In the genomic region with DNA sequence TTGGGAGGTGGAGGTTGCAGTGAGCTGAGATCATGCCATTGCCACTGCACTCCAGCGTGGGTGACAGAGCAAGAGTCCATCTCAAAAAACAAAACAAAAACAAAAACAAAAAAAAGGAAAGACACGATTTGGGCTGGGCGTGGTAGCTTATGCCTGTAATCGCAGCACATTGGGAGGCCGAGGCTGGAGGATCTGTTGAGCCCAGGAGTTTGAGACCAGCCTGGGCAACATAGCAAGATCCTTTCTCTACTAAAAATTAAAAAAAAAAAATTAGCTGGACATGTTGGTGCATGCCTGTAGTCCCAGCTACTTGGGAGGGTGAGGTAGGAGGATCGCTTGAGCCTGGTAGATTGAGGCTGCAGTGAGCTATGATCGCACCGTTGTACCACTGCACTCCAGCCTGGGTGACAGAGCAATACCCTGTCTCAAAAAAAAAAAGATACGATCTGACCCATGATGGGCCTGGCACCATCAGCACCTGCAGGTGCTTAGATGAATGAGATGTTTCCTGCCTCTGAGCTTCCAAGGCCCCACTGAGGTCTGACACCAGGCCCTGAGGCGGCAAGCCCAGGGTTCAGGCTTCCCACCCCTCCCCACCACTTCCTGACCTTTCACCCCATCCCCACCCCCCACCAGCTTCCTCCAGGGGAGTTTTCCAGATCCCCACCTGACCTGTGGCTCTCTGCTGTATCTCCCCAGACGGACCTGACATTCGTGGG, we compare ENCODE assay signal across 1 cellular context.
TF ChIP-seq lines count a peak whose summit lies in the region.

No MANE protein-coding gene starts in this region.

TF ChIP-seq in H1, 55 proteins besides CTCF, POLR2A, EP300 and RAD21:
- TF ChIP-seq, protein P1, sequence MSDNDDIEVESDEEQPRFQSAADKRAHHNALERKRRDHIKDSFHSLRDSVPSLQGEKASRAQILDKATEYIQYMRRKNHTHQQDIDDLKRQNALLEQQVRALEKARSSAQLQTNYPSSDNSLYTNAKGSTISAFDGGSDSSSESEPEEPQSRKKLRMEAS (IDR thresholded peaks at IDR 0.05): no peak
- TF ChIP-seq KDM5A (IDR thresholded peaks at IDR 0.05; ENCODE audit: low read length) (no peak), TCF12 (IDR thresholded peaks at IDR 0.05; ENCODE audit: low read depth, low read length) (no peak), CBX5 (IDR thresholded peaks at IDR 0.05; ENCODE audit: low read depth, low read length) (no peak), CEBPB (IDR thresholded peaks at IDR 0.05; ENCODE audit: low read depth, low read length) (no peak), KDM4A (IDR thresholded peaks at IDR 0.05; ENCODE audit: low read depth, low read length, severe bottlenecking) (no peak), ASH2L (IDR thresholded peaks at IDR 0.05; ENCODE audit: low read length) (no peak)
- TF ChIP-seq, protein P2, sequence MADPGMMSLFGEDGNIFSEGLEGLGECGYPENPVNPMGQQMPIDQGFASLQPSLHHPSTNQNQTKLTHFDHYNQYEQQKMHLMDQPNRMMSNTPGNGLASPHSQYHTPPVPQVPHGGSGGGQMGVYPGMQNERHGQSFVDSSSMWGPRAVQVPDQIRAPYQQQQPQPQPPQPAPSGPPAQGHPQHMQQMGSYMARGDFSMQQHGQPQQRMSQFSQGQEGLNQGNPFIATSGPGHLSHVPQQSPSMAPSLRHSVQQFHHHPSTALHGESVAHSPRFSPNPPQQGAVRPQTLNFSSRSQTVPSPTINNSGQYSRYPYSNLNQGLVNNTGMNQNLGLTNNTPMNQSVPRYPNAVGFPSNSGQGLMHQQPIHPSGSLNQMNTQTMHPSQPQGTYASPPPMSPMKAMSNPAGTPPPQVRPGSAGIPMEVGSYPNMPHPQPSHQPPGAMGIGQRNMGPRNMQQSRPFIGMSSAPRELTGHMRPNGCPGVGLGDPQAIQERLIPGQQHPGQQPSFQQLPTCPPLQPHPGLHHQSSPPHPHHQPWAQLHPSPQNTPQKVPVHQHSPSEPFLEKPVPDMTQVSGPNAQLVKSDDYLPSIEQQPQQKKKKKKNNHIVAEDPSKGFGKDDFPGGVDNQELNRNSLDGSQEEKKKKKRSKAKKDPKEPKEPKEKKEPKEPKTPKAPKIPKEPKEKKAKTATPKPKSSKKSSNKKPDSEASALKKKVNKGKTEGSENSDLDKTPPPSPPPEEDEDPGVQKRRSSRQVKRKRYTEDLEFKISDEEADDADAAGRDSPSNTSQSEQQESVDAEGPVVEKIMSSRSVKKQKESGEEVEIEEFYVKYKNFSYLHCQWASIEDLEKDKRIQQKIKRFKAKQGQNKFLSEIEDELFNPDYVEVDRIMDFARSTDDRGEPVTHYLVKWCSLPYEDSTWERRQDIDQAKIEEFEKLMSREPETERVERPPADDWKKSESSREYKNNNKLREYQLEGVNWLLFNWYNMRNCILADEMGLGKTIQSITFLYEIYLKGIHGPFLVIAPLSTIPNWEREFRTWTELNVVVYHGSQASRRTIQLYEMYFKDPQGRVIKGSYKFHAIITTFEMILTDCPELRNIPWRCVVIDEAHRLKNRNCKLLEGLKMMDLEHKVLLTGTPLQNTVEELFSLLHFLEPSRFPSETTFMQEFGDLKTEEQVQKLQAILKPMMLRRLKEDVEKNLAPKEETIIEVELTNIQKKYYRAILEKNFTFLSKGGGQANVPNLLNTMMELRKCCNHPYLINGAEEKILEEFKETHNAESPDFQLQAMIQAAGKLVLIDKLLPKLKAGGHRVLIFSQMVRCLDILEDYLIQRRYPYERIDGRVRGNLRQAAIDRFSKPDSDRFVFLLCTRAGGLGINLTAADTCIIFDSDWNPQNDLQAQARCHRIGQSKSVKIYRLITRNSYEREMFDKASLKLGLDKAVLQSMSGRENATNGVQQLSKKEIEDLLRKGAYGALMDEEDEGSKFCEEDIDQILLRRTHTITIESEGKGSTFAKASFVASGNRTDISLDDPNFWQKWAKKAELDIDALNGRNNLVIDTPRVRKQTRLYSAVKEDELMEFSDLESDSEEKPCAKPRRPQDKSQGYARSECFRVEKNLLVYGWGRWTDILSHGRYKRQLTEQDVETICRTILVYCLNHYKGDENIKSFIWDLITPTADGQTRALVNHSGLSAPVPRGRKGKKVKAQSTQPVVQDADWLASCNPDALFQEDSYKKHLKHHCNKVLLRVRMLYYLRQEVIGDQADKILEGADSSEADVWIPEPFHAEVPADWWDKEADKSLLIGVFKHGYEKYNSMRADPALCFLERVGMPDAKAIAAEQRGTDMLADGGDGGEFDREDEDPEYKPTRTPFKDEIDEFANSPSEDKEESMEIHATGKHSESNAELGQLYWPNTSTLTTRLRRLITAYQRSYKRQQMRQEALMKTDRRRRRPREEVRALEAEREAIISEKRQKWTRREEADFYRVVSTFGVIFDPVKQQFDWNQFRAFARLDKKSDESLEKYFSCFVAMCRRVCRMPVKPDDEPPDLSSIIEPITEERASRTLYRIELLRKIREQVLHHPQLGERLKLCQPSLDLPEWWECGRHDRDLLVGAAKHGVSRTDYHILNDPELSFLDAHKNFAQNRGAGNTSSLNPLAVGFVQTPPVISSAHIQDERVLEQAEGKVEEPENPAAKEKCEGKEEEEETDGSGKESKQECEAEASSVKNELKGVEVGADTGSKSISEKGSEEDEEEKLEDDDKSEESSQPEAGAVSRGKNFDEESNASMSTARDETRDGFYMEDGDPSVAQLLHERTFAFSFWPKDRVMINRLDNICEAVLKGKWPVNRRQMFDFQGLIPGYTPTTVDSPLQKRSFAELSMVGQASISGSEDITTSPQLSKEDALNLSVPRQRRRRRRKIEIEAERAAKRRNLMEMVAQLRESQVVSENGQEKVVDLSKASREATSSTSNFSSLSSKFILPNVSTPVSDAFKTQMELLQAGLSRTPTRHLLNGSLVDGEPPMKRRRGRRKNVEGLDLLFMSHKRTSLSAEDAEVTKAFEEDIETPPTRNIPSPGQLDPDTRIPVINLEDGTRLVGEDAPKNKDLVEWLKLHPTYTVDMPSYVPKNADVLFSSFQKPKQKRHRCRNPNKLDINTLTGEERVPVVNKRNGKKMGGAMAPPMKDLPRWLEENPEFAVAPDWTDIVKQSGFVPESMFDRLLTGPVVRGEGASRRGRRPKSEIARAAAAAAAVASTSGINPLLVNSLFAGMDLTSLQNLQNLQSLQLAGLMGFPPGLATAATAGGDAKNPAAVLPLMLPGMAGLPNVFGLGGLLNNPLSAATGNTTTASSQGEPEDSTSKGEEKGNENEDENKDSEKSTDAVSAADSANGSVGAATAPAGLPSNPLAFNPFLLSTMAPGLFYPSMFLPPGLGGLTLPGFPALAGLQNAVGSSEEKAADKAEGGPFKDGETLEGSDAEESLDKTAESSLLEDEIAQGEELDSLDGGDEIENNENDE (IDR thresholded peaks at IDR 0.05; ENCODE audit: insufficient replicate concordance, low read length): no peak
- TF ChIP-seq, protein P3, sequence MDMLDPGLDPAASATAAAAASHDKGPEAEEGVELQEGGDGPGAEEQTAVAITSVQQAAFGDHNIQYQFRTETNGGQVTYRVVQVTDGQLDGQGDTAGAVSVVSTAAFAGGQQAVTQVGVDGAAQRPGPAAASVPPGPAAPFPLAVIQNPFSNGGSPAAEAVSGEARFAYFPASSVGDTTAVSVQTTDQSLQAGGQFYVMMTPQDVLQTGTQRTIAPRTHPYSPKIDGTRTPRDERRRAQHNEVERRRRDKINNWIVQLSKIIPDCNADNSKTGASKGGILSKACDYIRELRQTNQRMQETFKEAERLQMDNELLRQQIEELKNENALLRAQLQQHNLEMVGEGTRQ (IDR thresholded peaks at IDR 0.05; ENCODE audit: low read length): no peak
TF ChIP-seq in H1: peak in this region for 0.
